1 cellular context compared by ENCODE assay signal in the genomic region with DNA sequence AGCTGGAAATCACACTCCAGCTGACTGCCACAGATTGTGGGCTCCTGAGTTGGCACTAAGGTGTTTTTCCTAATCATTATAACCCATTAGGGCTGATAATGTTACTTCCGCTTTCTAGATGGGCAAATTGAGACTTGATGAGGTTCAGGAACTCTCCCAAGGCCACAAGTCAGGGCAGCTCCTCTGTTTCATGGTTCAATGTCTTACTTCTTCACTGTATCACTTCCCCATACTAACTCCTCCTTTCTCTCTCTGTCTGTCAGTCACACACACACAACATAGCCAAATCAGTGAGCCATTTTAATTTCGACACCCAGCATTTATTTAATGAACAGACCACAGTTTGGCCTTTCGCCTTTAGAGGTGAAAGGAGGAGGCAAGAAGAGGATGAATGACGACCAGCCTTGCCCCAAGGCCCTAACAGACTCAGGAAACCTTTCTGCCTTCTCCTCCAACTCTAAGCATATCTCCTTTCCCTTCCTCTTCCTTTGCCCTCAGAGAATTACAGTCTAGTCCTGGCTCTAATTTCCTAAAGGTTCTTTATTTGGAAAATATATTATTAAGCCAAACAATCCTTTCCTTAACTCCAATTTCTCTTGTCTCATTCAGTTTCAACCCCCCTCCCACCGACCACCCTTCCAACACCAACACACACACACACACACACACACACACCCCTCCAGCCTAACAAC.
TF ChIP-seq lines count a peak whose summit lies in the region.

No MANE protein-coding gene starts in this region.

TF ChIP-seq in GM12878, 131 proteins besides CTCF, POLR2A, EP300 and RAD21 (continued from another document and continues in another):
- TF ChIP-seq, protein P1, sequence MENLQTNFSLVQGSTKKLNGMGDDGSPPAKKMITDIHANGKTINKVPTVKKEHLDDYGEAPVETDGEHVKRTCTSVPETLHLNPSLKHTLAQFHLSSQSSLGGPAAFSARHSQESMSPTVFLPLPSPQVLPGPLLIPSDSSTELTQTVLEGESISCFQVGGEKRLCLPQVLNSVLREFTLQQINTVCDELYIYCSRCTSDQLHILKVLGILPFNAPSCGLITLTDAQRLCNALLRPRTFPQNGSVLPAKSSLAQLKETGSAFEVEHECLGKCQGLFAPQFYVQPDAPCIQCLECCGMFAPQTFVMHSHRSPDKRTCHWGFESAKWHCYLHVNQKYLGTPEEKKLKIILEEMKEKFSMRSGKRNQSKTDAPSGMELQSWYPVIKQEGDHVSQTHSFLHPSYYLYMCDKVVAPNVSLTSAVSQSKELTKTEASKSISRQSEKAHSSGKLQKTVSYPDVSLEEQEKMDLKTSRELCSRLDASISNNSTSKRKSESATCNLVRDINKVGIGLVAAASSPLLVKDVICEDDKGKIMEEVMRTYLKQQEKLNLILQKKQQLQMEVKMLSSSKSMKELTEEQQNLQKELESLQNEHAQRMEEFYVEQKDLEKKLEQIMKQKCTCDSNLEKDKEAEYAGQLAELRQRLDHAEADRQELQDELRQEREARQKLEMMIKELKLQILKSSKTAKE (IDR thresholded peaks at IDR 0.05; ENCODE audit: low read depth, poor library complexity, severe bottlenecking), result peak; percentile 75
- TF ChIP-seq, protein P2, sequence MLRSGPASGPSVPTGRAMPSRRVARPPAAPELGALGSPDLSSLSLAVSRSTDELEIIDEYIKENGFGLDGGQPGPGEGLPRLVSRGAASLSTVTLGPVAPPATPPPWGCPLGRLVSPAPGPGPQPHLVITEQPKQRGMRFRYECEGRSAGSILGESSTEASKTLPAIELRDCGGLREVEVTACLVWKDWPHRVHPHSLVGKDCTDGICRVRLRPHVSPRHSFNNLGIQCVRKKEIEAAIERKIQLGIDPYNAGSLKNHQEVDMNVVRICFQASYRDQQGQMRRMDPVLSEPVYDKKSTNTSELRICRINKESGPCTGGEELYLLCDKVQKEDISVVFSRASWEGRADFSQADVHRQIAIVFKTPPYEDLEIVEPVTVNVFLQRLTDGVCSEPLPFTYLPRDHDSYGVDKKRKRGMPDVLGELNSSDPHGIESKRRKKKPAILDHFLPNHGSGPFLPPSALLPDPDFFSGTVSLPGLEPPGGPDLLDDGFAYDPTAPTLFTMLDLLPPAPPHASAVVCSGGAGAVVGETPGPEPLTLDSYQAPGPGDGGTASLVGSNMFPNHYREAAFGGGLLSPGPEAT (IDR thresholded peaks at IDR 0.05; ENCODE audit: low read depth), result peak; percentile 91
- TF ChIP-seq STAT3 (IDR thresholded peaks at IDR 0.05; ENCODE audit: low read depth, low read length) (no peak), YY1 (IDR thresholded peaks at IDR 0.05; ENCODE audit: low read depth, low read length) (peak; percentile 87), ZBED1 (IDR thresholded peaks at IDR 0.05; ENCODE audit: borderline replicate concordance) (no peak), SPI1 (IDR thresholded peaks at IDR 0.05; ENCODE audit: borderline replicate concordance, insufficient read depth, low read depth, low read length) (peak; percentile 98), IRF4 (IDR thresholded peaks at IDR 0.05; ENCODE audit: low read depth, low read length) (peak; percentile 80), SMARCA5 (IDR thresholded peaks at IDR 0.05) (no peak), CREM (IDR thresholded peaks at IDR 0.05; ENCODE audit: low read depth) (0 out of 2 replicates have a peak, but pooled peaks have one; percentile 23), HCFC1 (IDR thresholded peaks at IDR 0.05; ENCODE audit: low read length) (no peak), SIN3A (IDR thresholded peaks at IDR 0.05; ENCODE audit: low read depth, low read length) (no peak), POU2F2 (IDR thresholded peaks at IDR 0.05; ENCODE audit: borderline replicate concordance, low read depth, low read length) (0 out of 3 replicates have a peak, but pooled peaks have one; percentile 29), ATF7 (IDR thresholded peaks at IDR 0.05; ENCODE audit: low read depth) (peak; percentile 76), NFIC (IDR thresholded peaks at IDR 0.05; ENCODE audit: low read depth, low read length) (peak; percentile 52), GATAD2B (conservative IDR thresholded peaks at IDR 0.05; ENCODE audit: low read depth) (peak; percentile 63), PAX5 (IDR thresholded peaks at IDR 0.05; ENCODE audit: borderline replicate concordance, low read depth, low read length) (peak; percentile 67; the same call in 1 of the 2 replicates), MXI1 (IDR thresholded peaks at IDR 0.05; ENCODE audit: low read depth, low read length) (no peak), TCF12 (IDR thresholded peaks at IDR 0.05; ENCODE audit: low read depth, low read length) (0 out of 2 replicates have a peak, but pooled peaks have one; percentile 11), ZNF217 (IDR thresholded peaks at IDR 0.05) (0 out of 2 replicates have a peak, but pooled peaks have one; percentile 23), RAD51 (IDR thresholded peaks at IDR 0.05) (0 out of 2 replicates have a peak, but pooled peaks have one; percentile 25), IKZF2 (IDR thresholded peaks at IDR 0.05) (peak; percentile 97 to 98), MEF2B (IDR thresholded peaks at IDR 0.05; ENCODE audit: partially characterized antibody, poor library complexity, severe bottlenecking) (peak; percentile 22), ETV6 (conservative IDR thresholded peaks at IDR 0.05 in 1 of 2, IDR thresholded peaks at IDR 0.05 in 1 of 2; ENCODE audit: borderline replicate concordance in 1 of 2, low read depth in 1 of 2) (peak in 1 of 2 experiments; percentile 65; a peak in 2 of 4 replicates), PAX8 (IDR thresholded peaks at IDR 0.05) (no peak), IKZF1 (conservative IDR thresholded peaks at IDR 0.05) (peak; percentile 94), CEBPB (IDR thresholded peaks at IDR 0.05; ENCODE audit: borderline replicate concordance in 1 of 2, low read depth in 2 of 2, low read length in 2 of 2) (no peak), NFXL1 (IDR thresholded peaks at IDR 0.05; ENCODE audit: borderline replicate concordance) (no peak)
- TF ChIP-seq, protein P3, sequence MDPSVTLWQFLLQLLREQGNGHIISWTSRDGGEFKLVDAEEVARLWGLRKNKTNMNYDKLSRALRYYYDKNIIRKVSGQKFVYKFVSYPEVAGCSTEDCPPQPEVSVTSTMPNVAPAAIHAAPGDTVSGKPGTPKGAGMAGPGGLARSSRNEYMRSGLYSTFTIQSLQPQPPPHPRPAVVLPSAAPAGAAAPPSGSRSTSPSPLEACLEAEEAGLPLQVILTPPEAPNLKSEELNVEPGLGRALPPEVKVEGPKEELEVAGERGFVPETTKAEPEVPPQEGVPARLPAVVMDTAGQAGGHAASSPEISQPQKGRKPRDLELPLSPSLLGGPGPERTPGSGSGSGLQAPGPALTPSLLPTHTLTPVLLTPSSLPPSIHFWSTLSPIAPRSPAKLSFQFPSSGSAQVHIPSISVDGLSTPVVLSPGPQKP (IDR thresholded peaks at IDR 0.05; ENCODE audit: low read depth, low read length), result no peak
- TF ChIP-seq, protein P4, sequence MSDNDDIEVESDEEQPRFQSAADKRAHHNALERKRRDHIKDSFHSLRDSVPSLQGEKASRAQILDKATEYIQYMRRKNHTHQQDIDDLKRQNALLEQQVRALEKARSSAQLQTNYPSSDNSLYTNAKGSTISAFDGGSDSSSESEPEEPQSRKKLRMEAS (IDR thresholded peaks at IDR 0.05; ENCODE audit: low read depth, low read length), result peak; percentile 84
- TF ChIP-seq, protein P5, sequence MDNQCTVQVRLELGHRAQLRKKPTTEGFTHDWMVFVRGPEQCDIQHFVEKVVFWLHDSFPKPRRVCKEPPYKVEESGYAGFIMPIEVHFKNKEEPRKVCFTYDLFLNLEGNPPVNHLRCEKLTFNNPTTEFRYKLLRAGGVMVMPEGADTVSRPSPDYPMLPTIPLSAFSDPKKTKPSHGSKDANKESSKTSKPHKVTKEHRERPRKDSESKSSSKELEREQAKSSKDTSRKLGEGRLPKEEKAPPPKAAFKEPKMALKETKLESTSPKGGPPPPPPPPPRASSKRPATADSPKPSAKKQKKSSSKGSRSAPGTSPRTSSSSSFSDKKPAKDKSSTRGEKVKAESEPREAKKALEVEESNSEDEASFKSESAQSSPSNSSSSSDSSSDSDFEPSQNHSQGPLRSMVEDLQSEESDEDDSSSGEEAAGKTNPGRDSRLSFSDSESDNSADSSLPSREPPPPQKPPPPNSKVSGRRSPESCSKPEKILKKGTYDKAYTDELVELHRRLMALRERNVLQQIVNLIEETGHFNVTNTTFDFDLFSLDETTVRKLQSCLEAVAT (IDR thresholded peaks at IDR 0.05), result peak; percentile 80; the same call in 1 of the 2 replicates
- TF ChIP-seq, protein P6, sequence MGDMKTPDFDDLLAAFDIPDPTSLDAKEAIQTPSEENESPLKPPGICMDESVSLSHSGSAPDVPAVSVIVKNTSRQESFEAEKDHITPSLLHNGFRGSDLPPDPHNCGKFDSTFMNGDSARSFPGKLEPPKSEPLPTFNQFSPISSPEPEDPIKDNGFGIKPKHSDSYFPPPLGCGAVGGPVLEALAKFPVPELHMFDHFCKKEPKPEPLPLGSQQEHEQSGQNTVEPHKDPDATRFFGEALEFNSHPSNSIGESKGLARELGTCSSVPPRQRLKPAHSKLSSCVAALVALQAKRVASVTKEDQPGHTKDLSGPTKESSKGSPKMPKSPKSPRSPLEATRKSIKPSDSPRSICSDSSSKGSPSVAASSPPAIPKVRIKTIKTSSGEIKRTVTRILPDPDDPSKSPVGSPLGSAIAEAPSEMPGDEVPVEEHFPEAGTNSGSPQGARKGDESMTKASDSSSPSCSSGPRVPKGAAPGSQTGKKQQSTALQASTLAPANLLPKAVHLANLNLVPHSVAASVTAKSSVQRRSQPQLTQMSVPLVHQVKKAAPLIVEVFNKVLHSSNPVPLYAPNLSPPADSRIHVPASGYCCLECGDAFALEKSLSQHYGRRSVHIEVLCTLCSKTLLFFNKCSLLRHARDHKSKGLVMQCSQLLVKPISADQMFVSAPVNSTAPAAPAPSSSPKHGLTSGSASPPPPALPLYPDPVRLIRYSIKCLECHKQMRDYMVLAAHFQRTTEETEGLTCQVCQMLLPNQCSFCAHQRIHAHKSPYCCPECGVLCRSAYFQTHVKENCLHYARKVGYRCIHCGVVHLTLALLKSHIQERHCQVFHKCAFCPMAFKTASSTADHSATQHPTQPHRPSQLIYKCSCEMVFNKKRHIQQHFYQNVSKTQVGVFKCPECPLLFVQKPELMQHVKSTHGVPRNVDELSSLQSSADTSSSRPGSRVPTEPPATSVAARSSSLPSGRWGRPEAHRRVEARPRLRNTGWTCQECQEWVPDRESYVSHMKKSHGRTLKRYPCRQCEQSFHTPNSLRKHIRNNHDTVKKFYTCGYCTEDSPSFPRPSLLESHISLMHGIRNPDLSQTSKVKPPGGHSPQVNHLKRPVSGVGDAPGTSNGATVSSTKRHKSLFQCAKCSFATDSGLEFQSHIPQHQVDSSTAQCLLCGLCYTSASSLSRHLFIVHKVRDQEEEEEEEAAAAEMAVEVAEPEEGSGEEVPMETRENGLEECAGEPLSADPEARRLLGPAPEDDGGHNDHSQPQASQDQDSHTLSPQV (IDR thresholded peaks at IDR 0.05), result no peak
- TF ChIP-seq, protein P7, sequence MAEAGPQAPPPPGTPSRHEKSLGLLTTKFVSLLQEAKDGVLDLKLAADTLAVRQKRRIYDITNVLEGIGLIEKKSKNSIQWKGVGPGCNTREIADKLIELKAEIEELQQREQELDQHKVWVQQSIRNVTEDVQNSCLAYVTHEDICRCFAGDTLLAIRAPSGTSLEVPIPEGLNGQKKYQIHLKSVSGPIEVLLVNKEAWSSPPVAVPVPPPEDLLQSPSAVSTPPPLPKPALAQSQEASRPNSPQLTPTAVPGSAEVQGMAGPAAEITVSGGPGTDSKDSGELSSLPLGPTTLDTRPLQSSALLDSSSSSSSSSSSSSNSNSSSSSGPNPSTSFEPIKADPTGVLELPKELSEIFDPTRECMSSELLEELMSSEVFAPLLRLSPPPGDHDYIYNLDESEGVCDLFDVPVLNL (IDR thresholded peaks at IDR 0.05; ENCODE audit: low read depth, low read length), result no peak
- TF ChIP-seq, protein P8, sequence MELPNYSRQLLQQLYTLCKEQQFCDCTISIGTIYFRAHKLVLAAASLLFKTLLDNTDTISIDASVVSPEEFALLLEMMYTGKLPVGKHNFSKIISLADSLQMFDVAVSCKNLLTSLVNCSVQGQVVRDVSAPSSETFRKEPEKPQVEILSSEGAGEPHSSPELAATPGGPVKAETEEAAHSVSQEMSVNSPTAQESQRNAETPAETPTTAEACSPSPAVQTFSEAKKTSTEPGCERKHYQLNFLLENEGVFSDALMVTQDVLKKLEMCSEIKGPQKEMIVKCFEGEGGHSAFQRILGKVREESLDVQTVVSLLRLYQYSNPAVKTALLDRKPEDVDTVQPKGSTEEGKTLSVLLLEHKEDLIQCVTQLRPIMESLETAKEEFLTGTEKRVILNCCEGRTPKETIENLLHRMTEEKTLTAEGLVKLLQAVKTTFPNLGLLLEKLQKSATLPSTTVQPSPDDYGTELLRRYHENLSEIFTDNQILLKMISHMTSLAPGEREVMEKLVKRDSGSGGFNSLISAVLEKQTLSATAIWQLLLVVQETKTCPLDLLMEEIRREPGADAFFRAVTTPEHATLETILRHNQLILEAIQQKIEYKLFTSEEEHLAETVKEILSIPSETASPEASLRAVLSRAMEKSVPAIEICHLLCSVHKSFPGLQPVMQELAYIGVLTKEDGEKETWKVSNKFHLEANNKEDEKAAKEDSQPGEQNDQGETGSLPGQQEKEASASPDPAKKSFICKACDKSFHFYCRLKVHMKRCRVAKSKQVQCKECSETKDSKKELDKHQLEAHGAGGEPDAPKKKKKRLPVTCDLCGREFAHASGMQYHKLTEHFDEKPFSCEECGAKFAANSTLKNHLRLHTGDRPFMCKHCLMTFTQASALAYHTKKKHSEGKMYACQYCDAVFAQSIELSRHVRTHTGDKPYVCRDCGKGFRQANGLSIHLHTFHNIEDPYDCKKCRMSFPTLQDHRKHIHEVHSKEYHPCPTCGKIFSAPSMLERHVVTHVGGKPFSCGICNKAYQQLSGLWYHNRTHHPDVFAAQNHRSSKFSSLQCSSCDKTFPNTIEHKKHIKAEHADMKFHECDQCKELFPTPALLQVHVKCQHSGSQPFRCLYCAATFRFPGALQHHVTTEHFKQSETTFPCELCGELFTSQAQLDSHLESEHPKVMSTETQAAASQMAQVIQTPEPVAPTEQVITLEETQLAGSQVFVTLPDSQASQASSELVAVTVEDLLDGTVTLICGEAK (IDR thresholded peaks at IDR 0.05; ENCODE audit: borderline replicate concordance), result no peak
- TF ChIP-seq, protein P9, sequence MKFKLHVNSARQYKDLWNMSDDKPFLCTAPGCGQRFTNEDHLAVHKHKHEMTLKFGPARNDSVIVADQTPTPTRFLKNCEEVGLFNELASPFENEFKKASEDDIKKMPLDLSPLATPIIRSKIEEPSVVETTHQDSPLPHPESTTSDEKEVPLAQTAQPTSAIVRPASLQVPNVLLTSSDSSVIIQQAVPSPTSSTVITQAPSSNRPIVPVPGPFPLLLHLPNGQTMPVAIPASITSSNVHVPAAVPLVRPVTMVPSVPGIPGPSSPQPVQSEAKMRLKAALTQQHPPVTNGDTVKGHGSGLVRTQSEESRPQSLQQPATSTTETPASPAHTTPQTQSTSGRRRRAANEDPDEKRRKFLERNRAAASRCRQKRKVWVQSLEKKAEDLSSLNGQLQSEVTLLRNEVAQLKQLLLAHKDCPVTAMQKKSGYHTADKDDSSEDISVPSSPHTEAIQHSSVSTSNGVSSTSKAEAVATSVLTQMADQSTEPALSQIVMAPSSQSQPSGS (IDR thresholded peaks at IDR 0.05; ENCODE audit: low read length), result peak; percentile 64; the same call in 1 of the 2 replicates
- TF ChIP-seq, protein P10, sequence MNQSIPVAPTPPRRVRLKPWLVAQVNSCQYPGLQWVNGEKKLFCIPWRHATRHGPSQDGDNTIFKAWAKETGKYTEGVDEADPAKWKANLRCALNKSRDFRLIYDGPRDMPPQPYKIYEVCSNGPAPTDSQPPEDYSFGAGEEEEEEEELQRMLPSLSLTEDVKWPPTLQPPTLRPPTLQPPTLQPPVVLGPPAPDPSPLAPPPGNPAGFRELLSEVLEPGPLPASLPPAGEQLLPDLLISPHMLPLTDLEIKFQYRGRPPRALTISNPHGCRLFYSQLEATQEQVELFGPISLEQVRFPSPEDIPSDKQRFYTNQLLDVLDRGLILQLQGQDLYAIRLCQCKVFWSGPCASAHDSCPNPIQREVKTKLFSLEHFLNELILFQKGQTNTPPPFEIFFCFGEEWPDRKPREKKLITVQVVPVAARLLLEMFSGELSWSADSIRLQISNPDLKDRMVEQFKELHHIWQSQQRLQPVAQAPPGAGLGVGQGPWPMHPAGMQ (IDR thresholded peaks at IDR 0.05; ENCODE audit: borderline replicate concordance), result no peak
